11 cellular contexts compared by ENCODE assay signal in the genomic region with DNA sequence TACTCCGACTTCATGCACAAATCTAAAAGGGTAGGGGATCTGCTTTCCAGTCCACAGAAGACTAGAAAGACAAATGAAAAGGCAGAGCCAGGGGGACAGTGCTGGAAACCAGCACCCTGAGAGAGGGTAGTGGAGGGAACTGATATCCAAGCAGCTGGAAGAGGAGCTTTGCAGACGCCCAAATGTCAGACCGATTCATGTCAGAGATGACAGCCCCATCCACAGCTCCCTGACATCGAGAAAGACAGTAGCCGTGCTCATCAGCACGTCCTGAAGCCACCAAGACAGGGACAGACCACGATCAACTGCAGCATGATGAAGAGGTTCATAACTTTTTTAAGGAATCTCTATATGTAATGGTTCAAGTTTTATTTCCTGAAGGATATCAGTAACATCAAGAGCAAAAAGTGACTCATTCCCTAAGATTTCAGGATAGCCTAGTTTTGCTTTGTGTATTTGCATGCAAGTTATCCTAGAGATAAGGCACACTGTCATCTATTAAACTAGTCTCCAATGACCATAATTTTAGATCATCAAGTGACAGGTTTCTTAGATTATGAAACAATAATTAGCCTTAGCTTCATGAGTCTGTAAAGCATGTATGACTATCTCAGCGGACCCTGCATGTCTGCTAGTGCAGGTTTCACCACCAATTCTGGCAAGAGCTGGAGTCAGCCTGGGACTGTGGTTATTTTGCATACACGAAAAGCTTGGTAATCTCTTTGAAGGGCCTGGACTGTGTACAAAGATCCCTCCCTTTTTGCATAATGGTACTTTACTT. TPM values are rescaled to one million over a fixed set of nuclear protein-coding genes. Genes with fewer than 3 reads are reported as not detected.
DNase-seq lines count a peak whose midpoint lies in the region; ATAC-seq and TF ChIP-seq lines count a peak whose summit lies in the region.
"Had no signal": no experiment of that assay in that cellular context is flagged by ENCODE, and none has a peak within 500 bp of the region (broad histone marks: within the 10 kb centered on the region; RNA-seq: fewer than 3 reads in every experiment).

No MANE protein-coding gene starts in this region.

- H4K20me1 ChIP-seq in fibroblast of lung (ENCODE audit: control insufficient read depth, extremely low read depth, insufficient read depth, low read length), result no peaks in the 10 kb centered on the region

- ATAC-seq in Panc1 (peak; percentile 66), heart left ventricle (no peak)

- DNase-seq in Panc1 (ENCODE audit: low read depth, low spot score) (no peak), fibroblast of lung (ENCODE audit: low read depth in 2 of 2) (peak; percentile 76 to 95), stromal cell of bone marrow (ENCODE audit: low read depth) (peak; percentile 81), heart left ventricle (no peak), DMS79 treated with DMSO at 0.1 percent for 48 hours (lab: John Stamatoyannopoulos, UW) (no peak), germinal center (ENCODE audit: low spot score) (no peak)
- DNase-seq: effector CD8-positive, alpha-beta T cell; Right ventricle myocardium superior; stimulated activated CD4-positive, alpha-beta T cell treated with anti-CD3 and anti-CD28 coated beads, Interleukin-4, amount 100 ng/mL, for 1 hour; uterus had no signal

- in situ Hi-C loops in Panc1 (cut with HindIII; ENCODE audit: low pct_unique_long_range_greater_than_20kb, low sequenced_read_pairs), result no loop called here

- H3K9ac ChIP-seq in fibroblast of lung (ENCODE audit: insufficient read depth, low read length), result no peak overlapping the region

- H3K4me1 ChIP-seq in HEK293 (ENCODE audit: control insufficient read depth, insufficient read depth, low read length), result peaks cover 3% of the 10 kb centered on the region; the same call in 1 of the 2 replicates
- H3K4me1 ChIP-seq in Panc1 (ENCODE audit: control insufficient read depth, insufficient read depth, low read length), result peaks cover 9% of the 10 kb centered on the region; the same call in 1 of the 2 replicates
- peaks cover 2% of the 10 kb centered on the region for H3K4me1 ChIP-seq in fibroblast of lung (ENCODE audit: control insufficient read depth, extremely low read depth, insufficient read depth, low read length)
- peaks cover 0 to 21% (median 0%) of the 10 kb centered on the region in 12 donors for H3K4me1 ChIP-seq in heart left ventricle
- H3K4me1 ChIP-seq: uterus had no signal

- no peaks in the 10 kb centered on the region for H3K9me3 ChIP-seq in HEK293 (ENCODE audit: control insufficient read depth, insufficient read depth, low read depth, low read length)
- no peaks in the 10 kb centered on the region for H3K9me3 ChIP-seq in Panc1 (ENCODE audit: control insufficient read depth, insufficient read depth, low read depth, low read length)
- no peaks in the 10 kb centered on the region for H3K9me3 ChIP-seq in fibroblast of lung (ENCODE audit: control insufficient read depth, insufficient read depth, low read depth, low read length)
- H3K9me3 ChIP-seq in heart left ventricle, result no peaks in the 10 kb centered on the region
- H3K9me3 ChIP-seq: uterus had no signal

- H3K79me2 ChIP-seq in fibroblast of lung (ENCODE audit: control insufficient read depth, insufficient read depth, low read length), result no peaks in the 10 kb centered on the region

- no peak overlapping the region for H2AFZ ChIP-seq in fibroblast of lung (ENCODE audit: low read length)

- H3K27me3 ChIP-seq in Panc1 (ENCODE audit: control insufficient read depth, insufficient read depth, low read length) (no peaks in the 10 kb centered on the region), fibroblast of lung (ENCODE audit: control insufficient read depth, insufficient read depth, low read length) (no peaks in the 10 kb centered on the region), heart left ventricle (no peaks in the 10 kb centered on the region)
- H3K27me3 ChIP-seq: uterus had no signal

- TF ChIP-seq CTCF in HEK293 (tag by site-specific recombination; IDR thresholded peaks at IDR 0.05), result no peak
- TF ChIP-seq CTCF in Panc1 (IDR thresholded peaks at IDR 0.05), result no peak
- TF ChIP-seq CTCF in fibroblast of lung (conservative IDR thresholded peaks at IDR 0.05 in 1 of 2, IDR thresholded peaks at IDR 0.05 in 1 of 2; ENCODE audit: low read depth in 1 of 2, low read length in 2 of 2), result no peak
- no peak for TF ChIP-seq CTCF in heart left ventricle (IDR thresholded peaks at IDR 0.05)

- peak overlapping the region; percentile 72 for H3K4me2 ChIP-seq in fibroblast of lung (ENCODE audit: extremely low read depth, insufficient read depth, low read length)

- POLR2A ChIA-PET in HEK293 (lab: Yijun Ruan, JAX), result no interaction called here
- POLR2A ChIA-PET in Panc1 (lab: Charles Lee), result no interaction called here

- H3K4me3 ChIP-seq in HEK293 (ENCODE audit: low read depth, low read length) (no peak overlapping the region), Panc1 (ENCODE audit: low read depth in 2 of 2, low read length in 2 of 2) (no peak overlapping the region), fibroblast of lung (replicated peaks in 1 of 4; ENCODE audit: control extremely low read depth in 1 of 4, insufficient read depth in 1 of 4, low read depth in 3 of 4, low read length in 4 of 4) (no peak overlapping the region), heart left ventricle (no peak overlapping the region)
- H3K4me3 ChIP-seq: uterus had no signal

- TF ChIP-seq POLR2A in heart left ventricle (IDR thresholded peaks at IDR 0.05), result no peak

- H3K27ac ChIP-seq in HEK293 (ENCODE audit: extremely low read depth, low read depth, low read length) (no peak overlapping the region), Panc1 (ENCODE audit: low read length) (no peak overlapping the region), fibroblast of lung (ENCODE audit: insufficient read depth, low read length) (no peak overlapping the region), heart left ventricle (no peak overlapping the region)
- H3K27ac ChIP-seq: uterus had no signal

- 81 to 85% (median 83%) methylated on average over 9 of the region's 9 CpGs for WGBS in heart left ventricle, 4 donors

- CTCF ChIA-PET in HEK293 (lab: Yijun Ruan, JAX) (interaction anchor here (1.0 to 1.4 kb wide), 2 partner anchors 94 to 697 kb away, joined by 4 to 5 read pairs; no protein-coding TSS in a partner anchor), Panc1 (lab: Charles Lee) (no interaction called here)

- H3K36me3 ChIP-seq in HEK293 (ENCODE audit: control insufficient read depth in 2 of 2, insufficient read depth in 1 of 2, low read length in 2 of 2) (no peaks in the 10 kb centered on the region), Panc1 (ENCODE audit: control insufficient read depth, insufficient read depth, low read length) (no peaks in the 10 kb centered on the region), fibroblast of lung (ENCODE audit: control insufficient read depth, insufficient read depth, low read length) (no peaks in the 10 kb centered on the region), heart left ventricle (no peaks in the 10 kb centered on the region)
- H3K36me3 ChIP-seq: uterus had no signal

- BruUV-seq in Panc1 (replicated peaks; lab: Mats Ljungman, UMichigan), result no TSS peak

- intact Hi-C loops in Panc1 (cut with micrococcal nuclease; ENCODE audit: unreplicated experiment) (no loop called here), heart left ventricle (cut with DNase I) (no loop called here)

TF ChIP-seq in HEK293, 187 proteins besides CTCF, POLR2A, EP300 and RAD21:
- TF ChIP-seq OVOL3 (tag by site-specific recombination; IDR thresholded peaks at IDR 0.05) (no peak), ZBTB48 (tag by site-specific recombination; IDR thresholded peaks at IDR 0.05) (no peak), TRIM28 (IDR thresholded peaks at IDR 0.05; ENCODE audit: borderline replicate concordance, low read length) (0 out of 2 replicates have a peak, but pooled peaks have one; percentile 27), FEZF1 (tag by site-specific recombination; IDR thresholded peaks at IDR 0.05) (no peak)
- TF ChIP-seq, protein P1, sequence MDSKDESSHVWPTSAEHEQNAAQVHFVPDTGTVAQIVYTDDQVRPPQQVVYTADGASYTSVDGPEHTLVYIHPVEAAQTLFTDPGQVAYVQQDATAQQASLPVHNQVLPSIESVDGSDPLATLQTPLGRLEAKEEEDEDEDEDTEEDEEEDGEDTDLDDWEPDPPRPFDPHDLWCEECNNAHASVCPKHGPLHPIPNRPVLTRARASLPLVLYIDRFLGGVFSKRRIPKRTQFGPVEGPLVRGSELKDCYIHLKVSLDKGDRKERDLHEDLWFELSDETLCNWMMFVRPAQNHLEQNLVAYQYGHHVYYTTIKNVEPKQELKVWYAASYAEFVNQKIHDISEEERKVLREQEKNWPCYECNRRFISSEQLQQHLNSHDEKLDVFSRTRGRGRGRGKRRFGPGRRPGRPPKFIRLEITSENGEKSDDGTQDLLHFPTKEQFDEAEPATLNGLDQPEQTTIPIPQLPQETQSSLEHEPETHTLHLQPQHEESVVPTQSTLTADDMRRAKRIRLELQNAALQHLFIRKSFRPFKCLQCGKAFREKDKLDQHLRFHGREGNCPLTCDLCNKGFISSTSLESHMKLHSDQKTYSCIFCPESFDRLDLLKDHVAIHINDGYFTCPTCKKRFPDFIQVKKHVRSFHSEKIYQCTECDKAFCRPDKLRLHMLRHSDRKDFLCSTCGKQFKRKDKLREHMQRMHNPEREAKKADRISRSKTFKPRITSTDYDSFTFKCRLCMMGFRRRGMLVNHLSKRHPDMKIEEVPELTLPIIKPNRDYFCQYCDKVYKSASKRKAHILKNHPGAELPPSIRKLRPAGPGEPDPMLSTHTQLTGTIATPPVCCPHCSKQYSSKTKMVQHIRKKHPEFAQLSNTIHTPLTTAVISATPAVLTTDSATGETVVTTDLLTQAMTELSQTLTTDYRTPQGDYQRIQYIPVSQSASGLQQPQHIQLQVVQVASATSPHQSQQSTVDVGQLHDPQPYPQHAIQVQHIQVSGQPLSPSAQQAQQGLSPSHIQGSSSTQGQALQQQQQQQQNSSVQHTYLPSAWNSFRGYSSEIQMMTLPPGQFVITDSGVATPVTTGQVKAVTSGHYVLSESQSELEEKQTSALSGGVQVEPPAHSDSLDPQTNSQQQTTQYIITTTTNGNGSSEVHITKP (tag by site-specific recombination; IDR thresholded peaks at IDR 0.05), result peak; percentile 31; the same call in 1 of the 2 replicates

RNA-seq across cellular contexts. Expression of a gene that starts 43.0 kb away (rescaled TPM):
- total RNA-seq in Panc1 (2021; ENCODE audit: unreplicated experiment) (2.6 TPM), fibroblast of lung (2.3 and 5.4 TPM in 2 replicates), heart left ventricle (10 to 100 TPM in 1 of 9 donors, 1 to 10 TPM in 8; 1.0 to 10.8 (median 1.7) TPM)
- polyA plus RNA-seq in Panc1 (2012; ENCODE audit: insufficient read length), result 1.9 TPM
- polyA plus RNA-seq in fibroblast of lung (2.8 TPM in 2 replicates), heart left ventricle (under 1 TPM; 0.36 to 0.53 TPM)
- 1.9 and 2.1 TPM in 2 replicates for polyA plus RNA-seq in fibroblast of lung (2012)
- 5.4 and 9.6 TPM in 2 replicates for polyA minus RNA-seq in fibroblast of lung (ENCODE audit: low replicate concordance)

Comparison
In these comparisons a context has a peak if more than half of its experiments do, and no peak if none do; other contexts are left out.
1. DNase-seq: peak in fibroblast of lung (2 of 2) and stromal cell of bone marrow (single experiment); none in Panc1 (single experiment), heart left ventricle (0 of 5), DMS79 treated with DMSO at 0.1 percent for 48 hours (single experiment) and germinal center (single experiment).